In genomic region chr19:47210180-47210490, GRCh38 we compare ENCODE assay signal across 8 cellular contexts.
DNase-seq lines count a peak whose midpoint lies in the region; ATAC-seq, FAIRE-seq and TF ChIP-seq lines count a peak whose summit lies in the region.

No MANE protein-coding gene starts in this region.

- no peak overlapping the region for H3K4me3 ChIP-seq in BLaER1 treated with 17β-estradiol and CSF1 and Interleukin-3, amounts not matched to agents 10 nM and 100 nM
- H3K4me3 ChIP-seq in HUES6 (ENCODE audit: low read depth, low read length): no peak overlapping the region

- H3K4me2 ChIP-seq in BLaER1 treated with 17β-estradiol and CSF1 and Interleukin-3, amounts not matched to agents 10 nM and 100 nM: peak overlapping the region; percentile 42 to 84 (median 62); a peak in 21 of 22 replicates

- FAIRE-seq in H54 (lab: Jason Lieb, UNC): no peak

- H3K4me1 Mint-ChIP-seq in activated naive CD8-positive, alpha-beta T cell treated with anti-CD3 and anti-CD28 coated beads, Interleukin-2, amount 50 U/mL, for 24 hours: peaks cover 10% of the 10 kb centered on the region
- H3K4me1 Mint-ChIP-seq in nephron: peaks cover 44% of the 10 kb centered on the region

- DNase-seq in activated naive CD8-positive, alpha-beta T cell treated with anti-CD3 and anti-CD28 coated beads, Interleukin-2, amount 50 U/mL, for 24 hours: no peak
- DNase-seq in H54 (ENCODE audit: insufficient read length, low spot score): no peak
- no peak for DNase-seq in NCI-H774 (lab: John Stamatoyannopoulos, UW)
- DNase-seq in caudate nucleus (lab: John Stamatoyannopoulos, UW): no peak
- DNase-seq in DMS79 (lab: John Stamatoyannopoulos, UW): no peak

- H3K4me3 Mint-ChIP-seq in activated naive CD8-positive, alpha-beta T cell treated with anti-CD3 and anti-CD28 coated beads, Interleukin-2, amount 50 U/mL, for 24 hours: no peak overlapping the region
- H3K4me3 Mint-ChIP-seq in nephron: no peak overlapping the region

- peaks cover 37% of the 10 kb centered on the region for H3K36me3 Mint-ChIP-seq in activated naive CD8-positive, alpha-beta T cell treated with anti-CD3 and anti-CD28 coated beads, Interleukin-2, amount 50 U/mL, for 24 hours (ENCODE audit: low read depth)
- peaks cover 44% of the 10 kb centered on the region for H3K36me3 Mint-ChIP-seq in nephron (ENCODE audit: low read depth)

- H3K9me3 Mint-ChIP-seq in activated naive CD8-positive, alpha-beta T cell treated with anti-CD3 and anti-CD28 coated beads, Interleukin-2, amount 50 U/mL, for 24 hours: no peaks in the 10 kb centered on the region
- H3K9me3 Mint-ChIP-seq in nephron: no peaks in the 10 kb centered on the region

- peaks cover 47 to 71% (median 56%) of the 10 kb centered on the region in 11 experiments for H3K36me3 ChIP-seq in BLaER1 treated with 17β-estradiol and CSF1 and Interleukin-3, amounts not matched to agents 10 nM and 100 nM
- peaks cover 69% of the 10 kb centered on the region for H3K36me3 ChIP-seq in HUES6 (ENCODE audit: control insufficient read depth, insufficient read depth, low read length)

- H3K27me3 Mint-ChIP-seq in activated naive CD8-positive, alpha-beta T cell treated with anti-CD3 and anti-CD28 coated beads, Interleukin-2, amount 50 U/mL, for 24 hours: no peaks in the 10 kb centered on the region
- H3K27me3 Mint-ChIP-seq in nephron (ENCODE audit: low read depth): peaks cover 3% of the 10 kb centered on the region

- H4K20me1 ChIP-seq in BLaER1 treated with 17β-estradiol and CSF1 and Interleukin-3, amounts not matched to agents 10 nM and 100 nM: peaks cover 0 to 34% (median 11%) of the 10 kb centered on the region in 11 experiments; a peak in 12 of 22 replicates

- H3K9ac ChIP-seq in BLaER1 treated with 17β-estradiol and CSF1 and Interleukin-3, amounts not matched to agents 10 nM and 100 nM: peak overlapping the region in 9 of 11 experiments; percentile 60 to 70 (median 65); a peak in 12 of 22 replicates
- no peak overlapping the region for H3K9ac ChIP-seq in HUES6 (ENCODE audit: low read length)

- peaks cover 34 to 75% (median 69%) of the 10 kb centered on the region in 10 experiments for H3K4me1 ChIP-seq in BLaER1 treated with 17β-estradiol and CSF1 and Interleukin-3, amounts not matched to agents 10 nM and 100 nM
- peaks cover 16% of the 10 kb centered on the region for H3K4me1 ChIP-seq in HUES6 (ENCODE audit: control insufficient read depth, insufficient read depth, low read length)

- H3K27ac ChIP-seq in BLaER1 treated with 17β-estradiol and CSF1 and Interleukin-3, amounts not matched to agents 10 nM and 100 nM: peak overlapping the region in 9 of 11 experiments; percentile 4 to 81 (median 76); a peak in 16 of 22 replicates
- H3K27ac ChIP-seq in HUES6 (ENCODE audit: low read depth, low read length) (peak overlapping the region; percentile 35; the same call in 1 of the 2 replicates), caudate nucleus (ENCODE audit: low read depth, low read length) (no peak overlapping the region)

- H3K9me3 ChIP-seq in BLaER1 treated with 17β-estradiol and CSF1 and Interleukin-3, amounts not matched to agents 10 nM and 100 nM (replicated peaks in 1 of 11): no peaks in the 10 kb centered on the region
- H3K9me3 ChIP-seq in HUES6 (ENCODE audit: control insufficient read depth, insufficient read depth, low read depth, low read length): no peaks in the 10 kb centered on the region

- no peaks in the 10 kb centered on the region for H3K27me3 ChIP-seq in BLaER1 treated with 17β-estradiol and CSF1 and Interleukin-3, amounts not matched to agents 10 nM and 100 nM
- H3K27me3 ChIP-seq in HUES6 (ENCODE audit: control insufficient read depth, insufficient read depth, low read length): no peaks in the 10 kb centered on the region

- no peak for TF ChIP-seq CTCF in nephron (IDR thresholded peaks at IDR 0.05; ENCODE audit: unreplicated experiment in 3 of 3)

- no peak for ATAC-seq in activated naive CD8-positive, alpha-beta T cell treated with anti-CD3 and anti-CD28 coated beads, Interleukin-2, amount 50 U/mL, for 24 hours

- peak overlapping the region; percentile 89 for H3K27ac Mint-ChIP-seq in activated naive CD8-positive, alpha-beta T cell treated with anti-CD3 and anti-CD28 coated beads, Interleukin-2, amount 50 U/mL, for 24 hours
- H3K27ac Mint-ChIP-seq in nephron: peak overlapping the region in 2 of 3 experiments; percentile 73 to 87

- TF ChIP-seq POLR2A in H54 (IDR thresholded peaks at IDR 0.05; ENCODE audit: low read depth, low read length): no peak
